In genomic region chr2:172969609-172970008, GRCh38 we compare ENCODE assay signal across 31 cellular contexts.
DNase-seq lines count a peak whose midpoint lies in the region; ATAC-seq and TF ChIP-seq lines count a peak whose summit lies in the region.
"Had no signal": no experiment of that assay in that cellular context is flagged by ENCODE, and none has a peak within 500 bp of the region (broad histone marks: within the 10 kb centered on the region; RNA-seq: fewer than 3 reads in every experiment).

No MANE protein-coding gene starts in this region.

- no peaks in the 10 kb centered on the region for H3K27me3 ChIP-seq in sigmoid colon
- H3K27me3 ChIP-seq: colonic mucosa, esophagus muscularis mucosa, gastrocnemius medialis, hepatocyte had no signal

- H3K9me3 ChIP-seq in sigmoid colon, result no peaks in the 10 kb centered on the region
- H3K9me3 ChIP-seq: colonic mucosa, esophagus muscularis mucosa, gastrocnemius medialis, psoas muscle, SK-N-SH had no signal

- peaks cover 32% of the 10 kb centered on the region for H3K4me1 Mint-ChIP-seq in activated CD4-positive, alpha-beta T cell treated with anti-CD3 and anti-CD28 coated beads for 36 hours
- no peaks in the 10 kb centered on the region for H3K4me1 Mint-ChIP-seq in activated T-helper 17 cell treated with anti-CD3 and anti-CD28 coated beads, Interleukin-2, amount 50 U/mL, for 72 hours

- intact Hi-C loops in activated CD4-positive, alpha-beta T cell treated with anti-CD3 and anti-CD28 coated beads for 36 hours (cut with DNase I, micrococcal nuclease), result loop anchor here in 1 of 2 experiments (1.0 to 5.0 kb wide), 2 partner anchors 17 to 183 kb away; no protein-coding TSS in a partner anchor
- intact Hi-C loops in sigmoid colon (cut with DNase I), result no loop called here

- H3K4me1 ChIP-seq in sigmoid colon, result no peaks in the 10 kb centered on the region
- H3K4me1 ChIP-seq: colonic mucosa had no signal

- no peak overlapping the region for H3K4me3 ChIP-seq in sigmoid colon
- H3K4me3 ChIP-seq: colonic mucosa, esophagus muscularis mucosa, gastrocnemius medialis, hepatocyte, psoas muscle, skin epidermis had no signal

- no peak for TF ChIP-seq CTCF in sigmoid colon (IDR thresholded peaks at IDR 0.05)

- ATAC-seq in activated CD4-positive, alpha-beta T cell treated with anti-CD3 and anti-CD28 coated beads for 36 hours, result no peak
- no peak for ATAC-seq in activated T-helper 17 cell treated with anti-CD3 and anti-CD28 coated beads, Interleukin-2, amount 50 U/mL, for 72 hours (replicated peaks)
- ATAC-seq in GM19455 (IDR thresholded peaks at IDR 0.05; ENCODE audit: unreplicated experiment), result no peak
- ATAC-seq: gastrocnemius medialis; naive thymus-derived CD4-positive, alpha-beta T cell; psoas muscle had no signal

- H3K36me3 ChIP-seq in sigmoid colon, result no peaks in the 10 kb centered on the region
- H3K36me3 ChIP-seq: colonic mucosa, gastrocnemius medialis had no signal

- TF ChIP-seq POLR2A in sigmoid colon (IDR thresholded peaks at IDR 0.05), result no peak

- no peaks in the 10 kb centered on the region for H3K9me3 Mint-ChIP-seq in activated CD4-positive, alpha-beta T cell treated with anti-CD3 and anti-CD28 coated beads for 36 hours (ENCODE audit: low read depth)
- no peaks in the 10 kb centered on the region for H3K9me3 Mint-ChIP-seq in activated T-helper 17 cell treated with anti-CD3 and anti-CD28 coated beads, Interleukin-2, amount 50 U/mL, for 72 hours
- H3K9me3 Mint-ChIP-seq: CD8-positive, alpha-beta memory T cell; type B pancreatic cell had no signal

- H3K36me3 Mint-ChIP-seq in activated CD4-positive, alpha-beta T cell treated with anti-CD3 and anti-CD28 coated beads for 36 hours (ENCODE audit: low read depth), result no peaks in the 10 kb centered on the region
- no peaks in the 10 kb centered on the region for H3K36me3 Mint-ChIP-seq in activated T-helper 17 cell treated with anti-CD3 and anti-CD28 coated beads, Interleukin-2, amount 50 U/mL, for 72 hours (ENCODE audit: low read depth)
- H3K36me3 Mint-ChIP-seq: CD8-positive, alpha-beta memory T cell; type B pancreatic cell had no signal

- CTCF ChIA-PET in activated CD4-positive, alpha-beta T cell treated with anti-CD3 and anti-CD28 coated beads for 36 hours (lab: Charles Lee), result interaction anchor here (0.6 to 2.4 kb wide), 5 partner anchors 16 to 1422 kb away, joined by 3 to 10 read pairs (median 6); no protein-coding TSS in a partner anchor

- no peak for DNase-seq in activated CD4-positive, alpha-beta T cell treated with anti-CD3 and anti-CD28 coated beads for 36 hours
- no peak for DNase-seq in activated CD4-positive, alpha-beta T cell treated with anti-CD3 and anti-CD28 coated beads for 1 hour
- DNase-seq in DMS79 (lab: John Stamatoyannopoulos, UW) (peak; percentile 18), kidney glomerular epithelial cell (lab: John Stamatoyannopoulos, UW) (peak; percentile 1), retina (no peak), sigmoid colon (no peak)
- DNase-seq: activated CD8-positive, alpha-beta memory T cell treated with anti-CD3 and anti-CD28 coated beads for 24 hours; activated gamma-delta T cell; CD8-positive, alpha-beta memory T cell; colonic mucosa; DMS 273 treated with DMSO at 0.1 percent for 48 hours; effector memory CD4-positive, alpha-beta T cell; gastrocnemius medialis; GDM1; midbrain; naive thymus-derived CD4-positive, alpha-beta T cell; NCI-H1092 treated with DMSO at 0.1 percent for 48 hours; NCI-H2081; NCI-H446; NCI-H82; nucleus accumbens; psoas muscle; SK-N-SH; T-helper 2 cell had no signal

- POLR2A ChIA-PET in activated CD4-positive, alpha-beta T cell treated with anti-CD3 and anti-CD28 coated beads for 36 hours (lab: Charles Lee), result no interaction called here

- H3K27ac ChIP-seq in sigmoid colon, result no peak overlapping the region
- H3K27ac ChIP-seq: colonic mucosa, esophagus muscularis mucosa, gastrocnemius medialis, hepatocyte, psoas muscle, RWPE1 had no signal

- no peak for TF ChIP-seq EP300 in sigmoid colon (IDR thresholded peaks at IDR 0.05)

- H3K27me3 Mint-ChIP-seq in activated CD4-positive, alpha-beta T cell treated with anti-CD3 and anti-CD28 coated beads for 36 hours, result no peaks in the 10 kb centered on the region
- peaks cover 17% of the 10 kb centered on the region for H3K27me3 Mint-ChIP-seq in activated T-helper 17 cell treated with anti-CD3 and anti-CD28 coated beads, Interleukin-2, amount 50 U/mL, for 72 hours
- H3K27me3 Mint-ChIP-seq: type B pancreatic cell had no signal

- H3K4me3 Mint-ChIP-seq in activated CD4-positive, alpha-beta T cell treated with anti-CD3 and anti-CD28 coated beads for 36 hours, result no peak overlapping the region
- no peak overlapping the region for H3K4me3 Mint-ChIP-seq in activated T-helper 17 cell treated with anti-CD3 and anti-CD28 coated beads, Interleukin-2, amount 50 U/mL, for 72 hours
- H3K4me3 Mint-ChIP-seq: CD8-positive, alpha-beta memory T cell; type B pancreatic cell had no signal

- WGBS in sigmoid colon, 2 donors, result 91% methylated on average over 3 of the region's 3 CpGs

- H3K27ac Mint-ChIP-seq in activated CD4-positive, alpha-beta T cell treated with anti-CD3 and anti-CD28 coated beads for 36 hours, result peak overlapping the region; percentile 3
- peak overlapping the region; percentile 4 for H3K27ac Mint-ChIP-seq in activated T-helper 17 cell treated with anti-CD3 and anti-CD28 coated beads, Interleukin-2, amount 50 U/mL, for 72 hours
- H3K27ac Mint-ChIP-seq: type B pancreatic cell had no signal

Comparison
In these comparisons a context has a peak if more than half of its experiments do, and no peak if none do; other contexts are left out.
1. DNase-seq: peak in DMS79 (single experiment) and kidney glomerular epithelial cell (single experiment); none in activated CD4-positive, alpha-beta T cell treated with anti-CD3 and anti-CD28 coated beads for 36 hours (single experiment), activated CD4-positive, alpha-beta T cell treated with anti-CD3 and anti-CD28 coated beads for 1 hour (single experiment), retina (single experiment) and sigmoid colon (single experiment).